In genomic region chr20:31551163-31551562, GRCh38 we compare ENCODE assay signal across 1 cellular context.
A peak's percentile ranks its signal among the peaks of the same experiment; 100 is the strongest.
TF ChIP-seq lines count a peak whose summit lies in the region.

No MANE protein-coding gene starts in this region.

TF ChIP-seq in HepG2, 621 proteins besides CTCF, POLR2A, EP300 and RAD21:
- TF ChIP-seq, protein P1, sequence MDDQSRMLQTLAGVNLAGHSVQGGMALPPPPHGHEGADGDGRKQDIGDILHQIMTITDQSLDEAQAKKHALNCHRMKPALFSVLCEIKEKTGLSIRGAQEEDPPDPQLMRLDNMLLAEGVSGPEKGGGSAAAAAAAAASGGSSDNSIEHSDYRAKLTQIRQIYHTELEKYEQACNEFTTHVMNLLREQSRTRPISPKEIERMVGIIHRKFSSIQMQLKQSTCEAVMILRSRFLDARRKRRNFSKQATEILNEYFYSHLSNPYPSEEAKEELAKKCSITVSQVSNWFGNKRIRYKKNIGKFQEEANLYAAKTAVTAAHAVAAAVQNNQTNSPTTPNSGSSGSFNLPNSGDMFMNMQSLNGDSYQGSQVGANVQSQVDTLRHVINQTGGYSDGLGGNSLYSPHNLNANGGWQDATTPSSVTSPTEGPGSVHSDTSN (CRISPR knock-in tag; IDR thresholded peaks at IDR 0.05; ENCODE audit: borderline replicate concordance): no peak
- 0 out of 2 replicates have a peak, but pooled peaks have one; percentile 37 for TF ChIP-seq POLR2AphosphoS5 (IDR thresholded peaks at IDR 0.05; ENCODE audit: low read depth, low read length)
- no peak for TF ChIP-seq NONO (IDR thresholded peaks at IDR 0.05)
- TF ChIP-seq NONO (CRISPR knock-in tag; conservative IDR thresholded peaks at IDR 0.05): no peak
- no peak for TF ChIP-seq NCOA5 (CRISPR knock-in tag; IDR thresholded peaks at IDR 0.05)
- TF ChIP-seq FOXO4 (CRISPR knock-in tag; conservative IDR thresholded peaks at IDR 0.05): 0 out of 2 replicates have a peak, but pooled peaks have one; percentile 85
- TF ChIP-seq YY1 (IDR thresholded peaks at IDR 0.05; ENCODE audit: insufficient read depth, insufficient replicate concordance, low read depth, low read length): peak; percentile 35
- TF ChIP-seq, protein P2, sequence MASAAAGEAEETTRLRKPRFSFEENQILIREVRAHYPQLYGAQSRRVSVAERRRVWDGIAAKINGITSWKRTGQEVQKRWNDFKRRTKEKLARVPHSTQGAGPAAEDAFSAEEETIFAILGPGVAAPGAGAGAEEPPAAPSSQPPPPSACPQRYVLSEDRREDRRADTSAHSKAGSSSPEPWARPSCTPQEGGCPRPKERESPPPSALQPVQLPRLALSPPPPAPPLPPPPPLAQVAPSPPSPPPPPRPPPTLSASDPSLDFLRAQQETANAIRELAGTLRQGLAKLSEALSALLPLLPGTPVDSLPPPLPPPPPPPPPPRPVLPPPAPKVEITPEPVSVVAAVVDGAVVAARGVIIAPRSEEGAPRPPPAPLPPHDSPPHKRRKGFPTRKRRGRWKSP (CRISPR knock-in tag; IDR thresholded peaks at IDR 0.05): no peak
- TF ChIP-seq KLF12 (CRISPR knock-in tag; IDR thresholded peaks at IDR 0.05; ENCODE audit: borderline replicate concordance): no peak
